ENCODE assay signal across 27 cellular contexts in genomic region chr20:23192469-23192868, GRCh38.
DNase-seq lines count a peak whose midpoint lies in the region; ATAC-seq, FAIRE-seq and TF ChIP-seq lines count a peak whose summit lies in the region.
"Had no signal": no experiment of that assay in that cellular context is flagged by ENCODE, and none has a peak within 500 bp of the region (broad histone marks: within the 10 kb centered on the region; RNA-seq: fewer than 3 reads in every experiment).

No MANE protein-coding gene starts in this region.

- H3K27ac ChIP-seq in keratinocyte (ENCODE audit: control insufficient read depth, insufficient read depth, low read length) (no peak overlapping the region), suprapubic skin (peak overlapping the region; percentile 11)
- H3K27ac ChIP-seq: BLaER1 had no signal

- peak; percentile 21 for DNase-seq in GM12865 (ENCODE audit: low read depth)
- DNase-seq in keratinocyte (ENCODE audit: low read depth, low spot score), result no peak
- DNase-seq in suprapubic skin (ENCODE audit: low spot score in 2 of 2), result no peak
- DNase-seq in NCI-H1092 (lab: John Stamatoyannopoulos, UW), result no peak
- DNase-seq in activated CD8-positive, alpha-beta memory T cell treated with anti-CD3 and anti-CD28 coated beads, Interleukin-2, amount 50 U/mL, for 4 hours, result no peak
- DNase-seq: 8988T; ACHN; BE2C; C1 segment of cervical spinal cord; CD4-positive, alpha-beta memory T cell; CD4-positive, CD25-positive, alpha-beta regulatory T cell; CD8-positive, alpha-beta memory T cell; COR-L47; DMS 273 treated with DMSO at 0.1 percent for 48 hours; DMS153; DMS53; DMS79; DND-41; EL; GDM1 had no signal

- no peak overlapping the region for H3K4me2 ChIP-seq in keratinocyte (ENCODE audit: control insufficient read depth, extremely low read depth, insufficient read depth, low read depth, low read length)
- H3K4me2 ChIP-seq: BLaER1 had no signal

- no peaks in the 10 kb centered on the region for H4K20me1 ChIP-seq in keratinocyte (ENCODE audit: control insufficient read depth, extremely low read depth, insufficient read depth, low read length)
- H4K20me1 ChIP-seq: BLaER1 had no signal

- H3K4me1 ChIP-seq in keratinocyte (ENCODE audit: control insufficient read depth, extremely low read depth, insufficient read depth, low read length) (peaks cover 10% of the 10 kb centered on the region), suprapubic skin (peaks cover 21% of the 10 kb centered on the region)
- H3K4me1 ChIP-seq: BE2C, BLaER1 had no signal

- no peaks in the 10 kb centered on the region for H3K79me2 ChIP-seq in keratinocyte (ENCODE audit: control insufficient read depth, insufficient read depth, low read length)

- TF ChIP-seq CTCF in GM12865 (IDR thresholded peaks at IDR 0.05; ENCODE audit: insufficient read depth, low read depth, low read length, missing control alignments) (no peak), keratinocyte (optimal IDR thresholded peaks at IDR 0.05 in 1 of 3, IDR thresholded peaks at IDR 0.05 in 1 of 3, conservative IDR thresholded peaks at IDR 0.05 in 1 of 3; ENCODE audit: extremely low read depth in 1 of 3, insufficient read depth in 2 of 3, low read length in 3 of 3) (no peak), suprapubic skin (IDR thresholded peaks at IDR 0.05) (no peak)

- no peaks in the 10 kb centered on the region for H3K36me3 ChIP-seq in keratinocyte (ENCODE audit: control insufficient read depth in 2 of 2, extremely low read depth in 1 of 2, insufficient read depth in 2 of 2, low read length in 2 of 2)
- H3K36me3 ChIP-seq in suprapubic skin, result no peaks in the 10 kb centered on the region
- H3K36me3 ChIP-seq: BE2C, BLaER1 had no signal

- peak; percentile 56 for ATAC-seq in GM18868 (IDR thresholded peaks at IDR 0.05; ENCODE audit: unreplicated experiment)
- ATAC-seq in HG03342 (IDR thresholded peaks at IDR 0.05; ENCODE audit: unreplicated experiment), result no peak

- TF ChIP-seq POLR2A in suprapubic skin (IDR thresholded peaks at IDR 0.05), result no peak

- H3K27me3 ChIP-seq in keratinocyte (ENCODE audit: control insufficient read depth, extremely low read depth, insufficient read depth, low read length) (no peaks in the 10 kb centered on the region), suprapubic skin (no peaks in the 10 kb centered on the region)
- H3K27me3 ChIP-seq: BE2C, BLaER1 had no signal

- no peak for FAIRE-seq in keratinocyte (lab: Jason Lieb, UNC)
- FAIRE-seq: A204.1, GM12892, GM18507, GM19239 had no signal

- dilution Hi-C loops in keratinocyte (cut with MboI; ENCODE audit: extremely low pct_ligation_motif_present, low sequenced_read_pairs), result loop anchor here (25.0 kb wide), 1 partner anchor 155 kb away; the partner anchor contains the start of genes SSTR4 and THBD

- no peak overlapping the region for H3K4me3 ChIP-seq in GM12865 (ENCODE audit: low read depth, low read length)
- H3K4me3 ChIP-seq in keratinocyte (ENCODE audit: control insufficient read depth in 2 of 3, extremely low read depth in 1 of 3, insufficient read depth in 2 of 3, low read depth in 1 of 3, low read length in 3 of 3), result no peak overlapping the region
- no peak overlapping the region for H3K4me3 ChIP-seq in suprapubic skin
- H3K4me3 ChIP-seq: BLaER1 had no signal

- no peak overlapping the region for H3K9ac ChIP-seq in keratinocyte (ENCODE audit: control insufficient read depth, extremely low read depth, insufficient read depth, low read length)
- H3K9ac ChIP-seq: BLaER1 had no signal

- H3K9me3 ChIP-seq in keratinocyte (ENCODE audit: control insufficient read depth, low read depth, low read length), result no peaks in the 10 kb centered on the region
- no peaks in the 10 kb centered on the region for H3K9me3 ChIP-seq in suprapubic skin

- H3K9me1 ChIP-seq in keratinocyte (ENCODE audit: control insufficient read depth, extremely low read depth, insufficient read depth, low read length), result no peaks in the 10 kb centered on the region

- H2AFZ ChIP-seq in keratinocyte (ENCODE audit: control insufficient read depth, low read length), result peak overlapping the region; percentile 13

- no peak for TF ChIP-seq EP300 in suprapubic skin (IDR thresholded peaks at IDR 0.05)

- 51% methylated on average over 3 of the region's 3 CpGs for WGBS in suprapubic skin
